In genomic region chr2:96498023-96498431, GRCh38 we compare ENCODE assay signal across 24 cellular contexts. TPM values are rescaled to one million over a fixed set of nuclear protein-coding genes. Genes with fewer than 3 reads are reported as not detected.
A peak's percentile ranks its signal among the peaks of the same experiment; 100 is the strongest.
DNase-seq lines count a peak whose midpoint lies in the region; ATAC-seq and TF ChIP-seq lines count a peak whose summit lies in the region.
"Had no signal": no experiment of that assay in that cellular context is flagged by ENCODE, and none has a peak within 500 bp of the region (broad histone marks: within the 10 kb centered on the region; RNA-seq: fewer than 3 reads in every experiment).

No MANE protein-coding gene starts in this region.

- ATAC-seq in HG02759 (IDR thresholded peaks at IDR 0.05; ENCODE audit: unreplicated experiment), result no peak
- ATAC-seq: activated CD8-positive, alpha-beta memory T cell treated with anti-CD3 and anti-CD28 coated beads, Interleukin-2, amount 10 ng/mL, durations not matched to agents 7 days and 5 days; stimulated activated memory B cell treated with anti-CD40 and anti-IgM and Interleukin-4, amounts not matched to agents 10 μg/mL and 1 μg/mL and 100 μg/mL, for 72 hours had no signal

- no peaks in the 10 kb centered on the region for H3K79me2 ChIP-seq in neural progenitor cell (ENCODE audit: low read depth)

- no peaks in the 10 kb centered on the region for H3F3A ChIP-seq in neural progenitor cell (ENCODE audit: low read depth)

- DNase-seq in T-helper 1 cell, result no peak
- peak; percentile 37 for DNase-seq in NCI-H69 (lab: John Stamatoyannopoulos, UW)
- DNase-seq in endodermal cell, result peak; percentile 76
- no peak for DNase-seq in neural progenitor cell (ENCODE audit: low spot score)
- no peak for DNase-seq in activated CD4-positive, CD25-positive, alpha-beta regulatory T cell (lab: John Stamatoyannopoulos, UW)
- no peak for DNase-seq in ecto neural progenitor cell (ENCODE audit: low spot score)
- DNase-seq: activated CD4-positive, alpha-beta T cell treated with anti-CD3 and anti-CD28 coated beads, Interleukin-2, amount 10 ng/mL, durations not matched to agents 7 days and 5 days; activated CD8-positive, alpha-beta memory T cell treated with anti-CD3 and anti-CD28 coated beads, Interleukin-2, amount 10 ng/mL, durations not matched to agents 7 days and 5 days; activated naive CD4-positive, alpha-beta T cell treated with anti-CD3 and anti-CD28 coated beads for 36 hours; activated T-cell treated with anti-CD3 and anti-CD28 coated beads, Interleukin-2, amount 50 U/mL, for 72 hours; brain microvascular endothelial cell; COR-L47; IMR-90; Peyer's patch; retina; stimulated activated CD4-positive, alpha-beta T cell treated with anti-CD3 and anti-CD28 coated beads, Interleukin-2, amount 100 ng/mL, for 48 hours had no signal

- WGBS in endodermal cell (ENCODE audit: insufficient coverage in 1 of 2, insufficient read length in 1 of 2), 2 experiments, result 86 to 96% methylated on average over 8 to 12 of the region's 12 CpGs

- H3K36me3 ChIP-seq in endodermal cell (ENCODE audit: control insufficient read depth, insufficient read depth, low read length) (no peaks in the 10 kb centered on the region), neural progenitor cell (no peaks in the 10 kb centered on the region)
- H3K36me3 ChIP-seq: brain microvascular endothelial cell, Peyer's patch had no signal

- H3K4me1 Mint-ChIP-seq in T-helper 1 cell treated with Interleukin-12 subunit alpha and Interleukin-12 subunit beta and Interleukin-4 antibody, amounts not matched to agents 30 μg/mL and 1 μg/mL, for 36 hours (ENCODE audit: low read depth), result peaks cover 47% of the 10 kb centered on the region
- peaks cover 10% of the 10 kb centered on the region for H3K4me1 Mint-ChIP-seq in endodermal cell
- peaks cover 12% of the 10 kb centered on the region for H3K4me1 Mint-ChIP-seq in neural progenitor cell

- no peak overlapping the region for H3K9ac ChIP-seq in endodermal cell (ENCODE audit: extremely low read depth, low read length, poor library complexity, severe bottlenecking)
- no peak overlapping the region for H3K9ac ChIP-seq in neural progenitor cell

- peaks cover 19% of the 10 kb centered on the region for H3K36me3 Mint-ChIP-seq in T-helper 1 cell treated with Interleukin-12 subunit alpha and Interleukin-12 subunit beta and Interleukin-4 antibody, amounts not matched to agents 30 μg/mL and 1 μg/mL, for 36 hours (ENCODE audit: low read depth)
- peaks cover 1% of the 10 kb centered on the region for H3K36me3 Mint-ChIP-seq in endodermal cell (ENCODE audit: low read depth)
- no peaks in the 10 kb centered on the region for H3K36me3 Mint-ChIP-seq in neural progenitor cell

- no peaks in the 10 kb centered on the region for H3K27me3 ChIP-seq in endodermal cell (ENCODE audit: control insufficient read depth, insufficient read depth, low read length, poor library complexity, severe bottlenecking)
- no peaks in the 10 kb centered on the region for H3K27me3 ChIP-seq in neural progenitor cell
- H3K27me3 ChIP-seq: Peyer's patch had no signal

- peak; percentile 44 for TF ChIP-seq CTCF in endodermal cell (conservative IDR thresholded peaks at IDR 0.05)
- TF ChIP-seq CTCF in neural progenitor cell (IDR thresholded peaks at IDR 0.05), result peak; percentile 16

- no peak overlapping the region for H3K4me2 ChIP-seq in neural progenitor cell

- H3K4me3 ChIP-seq in endodermal cell (ENCODE audit: low read length) (no peak overlapping the region), neural progenitor cell (no peak overlapping the region)
- H3K4me3 ChIP-seq: Peyer's patch had no signal

- no peaks in the 10 kb centered on the region for H4K20me1 ChIP-seq in neural progenitor cell (ENCODE audit: low read depth)

- H3K9me3 ChIP-seq in endodermal cell (ENCODE audit: control insufficient read depth, low read length), result peaks cover 31% of the 10 kb centered on the region
- no peaks in the 10 kb centered on the region for H3K9me3 ChIP-seq in neural progenitor cell (ENCODE audit: low read depth)
- H3K9me3 ChIP-seq: Peyer's patch had no signal

- no peak overlapping the region for H3K27ac ChIP-seq in endodermal cell (ENCODE audit: low read depth, low read length)
- no peak overlapping the region for H3K27ac ChIP-seq in neural progenitor cell
- H3K27ac ChIP-seq: brain microvascular endothelial cell, Peyer's patch had no signal

- peak overlapping the region; percentile 76 for H2AFZ ChIP-seq in neural progenitor cell (replicated peaks)

- peak overlapping the region; percentile 49 for H3K27ac Mint-ChIP-seq in T-helper 1 cell treated with Interleukin-12 subunit alpha and Interleukin-12 subunit beta and Interleukin-4 antibody, amounts not matched to agents 30 μg/mL and 1 μg/mL, for 36 hours
- H3K27ac Mint-ChIP-seq in endodermal cell (no peak overlapping the region), neural progenitor cell (no peak overlapping the region)
- H3K27ac Mint-ChIP-seq: activated CD4-positive, alpha-beta T cell treated with anti-CD3 and anti-CD28 coated beads, Interleukin-2, amount 10 ng/mL, durations not matched to agents 7 days and 5 days; activated CD8-positive, alpha-beta memory T cell treated with anti-CD3 and anti-CD28 coated beads, Interleukin-2, amount 10 ng/mL, durations not matched to agents 7 days and 5 days; activated naive CD4-positive, alpha-beta T cell treated with anti-CD3 and anti-CD28 coated beads for 36 hours; activated T-cell treated with anti-CD3 and anti-CD28 coated beads, Interleukin-2, amount 50 U/mL, for 72 hours; stimulated activated memory B cell treated with anti-CD40 and anti-IgM and Interleukin-4, amounts not matched to agents 10 μg/mL and 1 μg/mL and 100 μg/mL, for 72 hours had no signal

- H3K4me3 Mint-ChIP-seq in T-helper 1 cell treated with Interleukin-12 subunit alpha and Interleukin-12 subunit beta and Interleukin-4 antibody, amounts not matched to agents 30 μg/mL and 1 μg/mL, for 36 hours, result no peak overlapping the region
- no peak overlapping the region for H3K4me3 Mint-ChIP-seq in endodermal cell
- no peak overlapping the region for H3K4me3 Mint-ChIP-seq in neural progenitor cell
- H3K4me3 Mint-ChIP-seq: activated CD4-positive, alpha-beta T cell treated with anti-CD3 and anti-CD28 coated beads, Interleukin-2, amount 10 ng/mL, durations not matched to agents 7 days and 5 days; activated CD8-positive, alpha-beta memory T cell treated with anti-CD3 and anti-CD28 coated beads, Interleukin-2, amount 10 ng/mL, durations not matched to agents 7 days and 5 days; activated naive CD4-positive, alpha-beta T cell treated with anti-CD3 and anti-CD28 coated beads for 36 hours; activated T-cell treated with anti-CD3 and anti-CD28 coated beads, Interleukin-2, amount 50 U/mL, for 72 hours; stimulated activated memory B cell treated with anti-CD40 and anti-IgM and Interleukin-4, amounts not matched to agents 10 μg/mL and 1 μg/mL and 100 μg/mL, for 72 hours had no signal

- H3K9me3 Mint-ChIP-seq in T-helper 1 cell treated with Interleukin-12 subunit alpha and Interleukin-12 subunit beta and Interleukin-4 antibody, amounts not matched to agents 30 μg/mL and 1 μg/mL, for 36 hours, result peaks cover 22% of the 10 kb centered on the region
- H3K9me3 Mint-ChIP-seq in endodermal cell, result peaks cover 28% of the 10 kb centered on the region
- H3K9me3 Mint-ChIP-seq in neural progenitor cell, result peaks cover 16% of the 10 kb centered on the region

- H3K27me3 Mint-ChIP-seq in T-helper 1 cell treated with Interleukin-12 subunit alpha and Interleukin-12 subunit beta and Interleukin-4 antibody, amounts not matched to agents 30 μg/mL and 1 μg/mL, for 36 hours (ENCODE audit: low read depth), result no peaks in the 10 kb centered on the region
- peaks cover 20% of the 10 kb centered on the region for H3K27me3 Mint-ChIP-seq in endodermal cell (ENCODE audit: insufficient read depth)
- peaks cover 2% of the 10 kb centered on the region for H3K27me3 Mint-ChIP-seq in neural progenitor cell (ENCODE audit: insufficient read depth, low read depth)
- H3K27me3 Mint-ChIP-seq: activated CD8-positive, alpha-beta memory T cell treated with anti-CD3 and anti-CD28 coated beads, Interleukin-2, amount 10 ng/mL, durations not matched to agents 7 days and 5 days; stimulated activated memory B cell treated with anti-CD40 and anti-IgM and Interleukin-4, amounts not matched to agents 10 μg/mL and 1 μg/mL and 100 μg/mL, for 72 hours had no signal

- H3K4me1 ChIP-seq in endodermal cell (ENCODE audit: control insufficient read depth, insufficient read depth, low read length) (peaks cover 4% of the 10 kb centered on the region), neural progenitor cell (peaks cover 2% of the 10 kb centered on the region)

RNA-seq across cellular contexts. Expression of gene NEURL3, which starts 7.1 kb away (rescaled TPM):
- total RNA-seq in endodermal cell, result not detected
- polyA plus RNA-seq in endodermal cell (2013, experiment 1 of 2), result not detected
- not detected for polyA plus RNA-seq in endodermal cell (2013, experiment 2 of 2)
- 0.12 TPM in 1 of 2 replicates, not detected in the other for total RNA-seq in neural progenitor cell (ENCODE audit: low replicate concordance)
- total RNA-seq: A673, IMR-90, NCI-H460, osteoblast, SK-MEL-5 had no signal
- polyA plus RNA-seq: BJ, IMR-90 had no signal

RNA-seq across cellular contexts. Expression of gene ARID5A, which starts 38.5 kb away (rescaled TPM):
- total RNA-seq in endodermal cell, result 1 to 10 TPM; 1.8 to 3.5 TPM
- polyA plus RNA-seq in endodermal cell (2013, experiment 1 of 2), result 6.4 TPM
- polyA plus RNA-seq in endodermal cell (2013, experiment 2 of 2), result 6.9 TPM
- 0.75 and 2.4 TPM in 2 replicates for total RNA-seq in neural progenitor cell (ENCODE audit: low replicate concordance)

Comparison
In these comparisons a context has a peak if more than half of its experiments do, and no peak if none do; other contexts are left out.
1. DNase-seq: peak in NCI-H69 (single experiment) and endodermal cell (single experiment); none in T-helper 1 cell (0 of 5), neural progenitor cell (single experiment), activated CD4-positive, CD25-positive, alpha-beta regulatory T cell (0 of 4) and ecto neural progenitor cell (single experiment).